1 cellular context compared by ENCODE assay signal in the genomic region with DNA sequence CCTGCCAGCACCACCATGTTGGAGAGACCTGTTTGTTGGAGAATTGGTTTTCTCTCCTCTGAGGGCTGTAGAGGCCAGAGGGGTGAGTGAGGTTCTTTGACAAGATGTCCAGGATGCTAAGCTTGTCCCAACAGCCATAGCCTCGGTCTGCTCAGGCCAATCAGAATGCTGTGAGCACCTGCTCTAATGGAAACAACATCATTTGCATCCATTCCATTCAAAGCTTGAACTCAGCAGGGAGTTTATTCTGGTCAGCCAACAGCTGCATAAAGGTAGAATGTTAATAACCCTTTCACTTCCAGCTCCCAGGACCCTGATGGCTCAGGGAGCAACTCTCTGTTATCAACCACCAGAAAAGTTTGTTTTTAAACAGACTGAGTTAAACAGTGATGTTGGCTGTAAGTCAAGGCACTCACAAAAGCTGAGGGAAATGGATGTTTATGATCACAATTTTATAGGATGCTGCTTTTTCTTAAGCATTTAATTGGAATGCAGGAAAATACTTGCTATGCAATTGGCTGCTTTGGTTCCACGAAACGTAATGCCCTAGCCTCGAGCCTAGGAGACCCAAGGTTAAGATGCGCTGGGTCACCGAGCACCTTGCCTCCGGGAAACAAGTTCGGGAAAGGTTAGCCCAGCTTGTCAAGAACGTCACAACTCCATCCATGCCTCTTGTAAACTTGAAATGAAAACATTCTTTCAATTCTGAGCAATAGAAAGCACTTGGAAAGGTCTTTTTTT.
TF ChIP-seq lines count a peak whose summit lies in the region.

No MANE protein-coding gene starts in this region.

TF ChIP-seq in WTC11, 78 proteins besides CTCF, POLR2A, EP300 and RAD21 (continued from another document):
- TF ChIP-seq, protein P1, sequence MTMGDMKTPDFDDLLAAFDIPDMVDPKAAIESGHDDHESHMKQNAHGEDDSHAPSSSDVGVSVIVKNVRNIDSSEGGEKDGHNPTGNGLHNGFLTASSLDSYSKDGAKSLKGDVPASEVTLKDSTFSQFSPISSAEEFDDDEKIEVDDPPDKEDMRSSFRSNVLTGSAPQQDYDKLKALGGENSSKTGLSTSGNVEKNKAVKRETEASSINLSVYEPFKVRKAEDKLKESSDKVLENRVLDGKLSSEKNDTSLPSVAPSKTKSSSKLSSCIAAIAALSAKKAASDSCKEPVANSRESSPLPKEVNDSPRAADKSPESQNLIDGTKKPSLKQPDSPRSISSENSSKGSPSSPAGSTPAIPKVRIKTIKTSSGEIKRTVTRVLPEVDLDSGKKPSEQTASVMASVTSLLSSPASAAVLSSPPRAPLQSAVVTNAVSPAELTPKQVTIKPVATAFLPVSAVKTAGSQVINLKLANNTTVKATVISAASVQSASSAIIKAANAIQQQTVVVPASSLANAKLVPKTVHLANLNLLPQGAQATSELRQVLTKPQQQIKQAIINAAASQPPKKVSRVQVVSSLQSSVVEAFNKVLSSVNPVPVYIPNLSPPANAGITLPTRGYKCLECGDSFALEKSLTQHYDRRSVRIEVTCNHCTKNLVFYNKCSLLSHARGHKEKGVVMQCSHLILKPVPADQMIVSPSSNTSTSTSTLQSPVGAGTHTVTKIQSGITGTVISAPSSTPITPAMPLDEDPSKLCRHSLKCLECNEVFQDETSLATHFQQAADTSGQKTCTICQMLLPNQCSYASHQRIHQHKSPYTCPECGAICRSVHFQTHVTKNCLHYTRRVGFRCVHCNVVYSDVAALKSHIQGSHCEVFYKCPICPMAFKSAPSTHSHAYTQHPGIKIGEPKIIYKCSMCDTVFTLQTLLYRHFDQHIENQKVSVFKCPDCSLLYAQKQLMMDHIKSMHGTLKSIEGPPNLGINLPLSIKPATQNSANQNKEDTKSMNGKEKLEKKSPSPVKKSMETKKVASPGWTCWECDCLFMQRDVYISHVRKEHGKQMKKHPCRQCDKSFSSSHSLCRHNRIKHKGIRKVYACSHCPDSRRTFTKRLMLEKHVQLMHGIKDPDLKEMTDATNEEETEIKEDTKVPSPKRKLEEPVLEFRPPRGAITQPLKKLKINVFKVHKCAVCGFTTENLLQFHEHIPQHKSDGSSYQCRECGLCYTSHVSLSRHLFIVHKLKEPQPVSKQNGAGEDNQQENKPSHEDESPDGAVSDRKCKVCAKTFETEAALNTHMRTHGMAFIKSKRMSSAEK (CRISPR knock-in tag; IDR thresholded peaks at IDR 0.05; ENCODE audit: borderline replicate concordance): no peak
- TF ChIP-seq TEAD1 (CRISPR knock-in tag; IDR thresholded peaks at IDR 0.05) (peak; percentile 72; the same call in 1 of the 2 replicates), ZNF121 (CRISPR knock-in tag; IDR thresholded peaks at IDR 0.05) (no peak), MYBL2 (CRISPR knock-in tag; IDR thresholded peaks at IDR 0.05) (no peak), HMGA2 (CRISPR knock-in tag; IDR thresholded peaks at IDR 0.05) (no peak), SP1 (CRISPR knock-in tag; conservative IDR thresholded peaks at IDR 0.05) (0 out of 2 replicates have a peak, but pooled peaks have one; percentile 27), ZNF219 (CRISPR knock-in tag; IDR thresholded peaks at IDR 0.05; ENCODE audit: borderline replicate concordance) (no peak), NR2C2 (CRISPR knock-in tag; IDR thresholded peaks at IDR 0.05) (no peak), GRHL2 (CRISPR knock-in tag; IDR thresholded peaks at IDR 0.05; ENCODE audit: insufficient replicate concordance, severe bottlenecking) (no peak), FOXP1 (CRISPR knock-in tag; IDR thresholded peaks at IDR 0.05; ENCODE audit: borderline replicate concordance) (no peak), NFYB (CRISPR knock-in tag; conservative IDR thresholded peaks at IDR 0.05; ENCODE audit: low read depth) (peak; percentile 41)
- TF ChIP-seq, protein P2, sequence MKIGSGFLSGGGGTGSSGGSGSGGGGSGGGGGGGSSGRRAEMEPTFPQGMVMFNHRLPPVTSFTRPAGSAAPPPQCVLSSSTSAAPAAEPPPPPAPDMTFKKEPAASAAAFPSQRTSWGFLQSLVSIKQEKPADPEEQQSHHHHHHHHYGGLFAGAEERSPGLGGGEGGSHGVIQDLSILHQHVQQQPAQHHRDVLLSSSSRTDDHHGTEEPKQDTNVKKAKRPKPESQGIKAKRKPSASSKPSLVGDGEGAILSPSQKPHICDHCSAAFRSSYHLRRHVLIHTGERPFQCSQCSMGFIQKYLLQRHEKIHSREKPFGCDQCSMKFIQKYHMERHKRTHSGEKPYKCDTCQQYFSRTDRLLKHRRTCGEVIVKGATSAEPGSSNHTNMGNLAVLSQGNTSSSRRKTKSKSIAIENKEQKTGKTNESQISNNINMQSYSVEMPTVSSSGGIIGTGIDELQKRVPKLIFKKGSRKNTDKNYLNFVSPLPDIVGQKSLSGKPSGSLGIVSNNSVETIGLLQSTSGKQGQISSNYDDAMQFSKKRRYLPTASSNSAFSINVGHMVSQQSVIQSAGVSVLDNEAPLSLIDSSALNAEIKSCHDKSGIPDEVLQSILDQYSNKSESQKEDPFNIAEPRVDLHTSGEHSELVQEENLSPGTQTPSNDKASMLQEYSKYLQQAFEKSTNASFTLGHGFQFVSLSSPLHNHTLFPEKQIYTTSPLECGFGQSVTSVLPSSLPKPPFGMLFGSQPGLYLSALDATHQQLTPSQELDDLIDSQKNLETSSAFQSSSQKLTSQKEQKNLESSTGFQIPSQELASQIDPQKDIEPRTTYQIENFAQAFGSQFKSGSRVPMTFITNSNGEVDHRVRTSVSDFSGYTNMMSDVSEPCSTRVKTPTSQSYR (CRISPR knock-in tag; IDR thresholded peaks at IDR 0.05): no peak
- TF ChIP-seq, protein P3, sequence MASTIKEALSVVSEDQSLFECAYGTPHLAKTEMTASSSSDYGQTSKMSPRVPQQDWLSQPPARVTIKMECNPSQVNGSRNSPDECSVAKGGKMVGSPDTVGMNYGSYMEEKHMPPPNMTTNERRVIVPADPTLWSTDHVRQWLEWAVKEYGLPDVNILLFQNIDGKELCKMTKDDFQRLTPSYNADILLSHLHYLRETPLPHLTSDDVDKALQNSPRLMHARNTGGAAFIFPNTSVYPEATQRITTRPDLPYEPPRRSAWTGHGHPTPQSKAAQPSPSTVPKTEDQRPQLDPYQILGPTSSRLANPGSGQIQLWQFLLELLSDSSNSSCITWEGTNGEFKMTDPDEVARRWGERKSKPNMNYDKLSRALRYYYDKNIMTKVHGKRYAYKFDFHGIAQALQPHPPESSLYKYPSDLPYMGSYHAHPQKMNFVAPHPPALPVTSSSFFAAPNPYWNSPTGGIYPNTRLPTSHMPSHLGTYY (CRISPR knock-in tag; IDR thresholded peaks at IDR 0.05): no peak
- TF ChIP-seq, protein P4, sequence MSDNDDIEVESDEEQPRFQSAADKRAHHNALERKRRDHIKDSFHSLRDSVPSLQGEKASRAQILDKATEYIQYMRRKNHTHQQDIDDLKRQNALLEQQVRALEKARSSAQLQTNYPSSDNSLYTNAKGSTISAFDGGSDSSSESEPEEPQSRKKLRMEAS (CRISPR knock-in tag; IDR thresholded peaks at IDR 0.05): peak; percentile 78
- TF ChIP-seq, protein P5, sequence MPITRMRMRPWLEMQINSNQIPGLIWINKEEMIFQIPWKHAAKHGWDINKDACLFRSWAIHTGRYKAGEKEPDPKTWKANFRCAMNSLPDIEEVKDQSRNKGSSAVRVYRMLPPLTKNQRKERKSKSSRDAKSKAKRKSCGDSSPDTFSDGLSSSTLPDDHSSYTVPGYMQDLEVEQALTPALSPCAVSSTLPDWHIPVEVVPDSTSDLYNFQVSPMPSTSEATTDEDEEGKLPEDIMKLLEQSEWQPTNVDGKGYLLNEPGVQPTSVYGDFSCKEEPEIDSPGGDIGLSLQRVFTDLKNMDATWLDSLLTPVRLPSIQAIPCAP (CRISPR knock-in tag; IDR thresholded peaks at IDR 0.05): no peak
- TF ChIP-seq, protein P6, sequence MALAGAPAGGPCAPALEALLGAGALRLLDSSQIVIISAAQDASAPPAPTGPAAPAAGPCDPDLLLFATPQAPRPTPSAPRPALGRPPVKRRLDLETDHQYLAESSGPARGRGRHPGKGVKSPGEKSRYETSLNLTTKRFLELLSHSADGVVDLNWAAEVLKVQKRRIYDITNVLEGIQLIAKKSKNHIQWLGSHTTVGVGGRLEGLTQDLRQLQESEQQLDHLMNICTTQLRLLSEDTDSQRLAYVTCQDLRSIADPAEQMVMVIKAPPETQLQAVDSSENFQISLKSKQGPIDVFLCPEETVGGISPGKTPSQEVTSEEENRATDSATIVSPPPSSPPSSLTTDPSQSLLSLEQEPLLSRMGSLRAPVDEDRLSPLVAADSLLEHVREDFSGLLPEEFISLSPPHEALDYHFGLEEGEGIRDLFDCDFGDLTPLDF (CRISPR knock-in tag; IDR thresholded peaks at IDR 0.05): no peak
- TF ChIP-seq, protein P7, sequence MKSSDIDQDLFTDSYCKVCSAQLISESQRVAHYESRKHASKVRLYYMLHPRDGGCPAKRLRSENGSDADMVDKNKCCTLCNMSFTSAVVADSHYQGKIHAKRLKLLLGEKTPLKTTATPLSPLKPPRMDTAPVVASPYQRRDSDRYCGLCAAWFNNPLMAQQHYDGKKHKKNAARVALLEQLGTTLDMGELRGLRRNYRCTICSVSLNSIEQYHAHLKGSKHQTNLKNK (CRISPR knock-in tag; IDR thresholded peaks at IDR 0.05): no peak
- TF ChIP-seq, protein P8, sequence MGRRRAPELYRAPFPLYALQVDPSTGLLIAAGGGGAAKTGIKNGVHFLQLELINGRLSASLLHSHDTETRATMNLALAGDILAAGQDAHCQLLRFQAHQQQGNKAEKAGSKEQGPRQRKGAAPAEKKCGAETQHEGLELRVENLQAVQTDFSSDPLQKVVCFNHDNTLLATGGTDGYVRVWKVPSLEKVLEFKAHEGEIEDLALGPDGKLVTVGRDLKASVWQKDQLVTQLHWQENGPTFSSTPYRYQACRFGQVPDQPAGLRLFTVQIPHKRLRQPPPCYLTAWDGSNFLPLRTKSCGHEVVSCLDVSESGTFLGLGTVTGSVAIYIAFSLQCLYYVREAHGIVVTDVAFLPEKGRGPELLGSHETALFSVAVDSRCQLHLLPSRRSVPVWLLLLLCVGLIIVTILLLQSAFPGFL (CRISPR knock-in tag; IDR thresholded peaks at IDR 0.05; ENCODE audit: borderline replicate concordance): no peak
- TF ChIP-seq, protein P9, sequence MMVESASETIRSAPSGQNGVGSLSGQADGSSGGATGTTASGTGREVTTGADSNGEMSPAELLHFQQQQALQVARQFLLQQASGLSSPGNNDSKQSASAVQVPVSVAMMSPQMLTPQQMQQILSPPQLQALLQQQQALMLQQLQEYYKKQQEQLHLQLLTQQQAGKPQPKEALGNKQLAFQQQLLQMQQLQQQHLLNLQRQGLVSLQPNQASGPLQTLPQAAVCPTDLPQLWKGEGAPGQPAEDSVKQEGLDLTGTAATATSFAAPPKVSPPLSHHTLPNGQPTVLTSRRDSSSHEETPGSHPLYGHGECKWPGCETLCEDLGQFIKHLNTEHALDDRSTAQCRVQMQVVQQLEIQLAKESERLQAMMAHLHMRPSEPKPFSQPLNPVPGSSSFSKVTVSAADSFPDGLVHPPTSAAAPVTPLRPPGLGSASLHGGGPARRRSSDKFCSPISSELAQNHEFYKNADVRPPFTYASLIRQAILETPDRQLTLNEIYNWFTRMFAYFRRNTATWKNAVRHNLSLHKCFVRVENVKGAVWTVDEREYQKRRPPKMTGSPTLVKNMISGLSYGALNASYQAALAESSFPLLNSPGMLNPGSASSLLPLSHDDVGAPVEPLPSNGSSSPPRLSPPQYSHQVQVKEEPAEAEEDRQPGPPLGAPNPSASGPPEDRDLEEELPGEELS (CRISPR knock-in tag; IDR thresholded peaks at IDR 0.05): no peak
